In genomic region chr17:15934866-15935265, GRCh38 we compare ENCODE assay signal across 7 cellular contexts.
"Had no signal": no experiment of that assay in that cellular context is flagged by ENCODE, and none has a peak within 500 bp of the region (broad histone marks: within the 10 kb centered on the region; RNA-seq: fewer than 3 reads in every experiment).

No MANE protein-coding gene starts in this region.

- DNase-seq: GM23248, H9, HCEC 1CT, IMR-90 had no signal

- FAIRE-seq: H1, H54, K562 had no signal

- H3K4me3 Mint-ChIP-seq: H9 had no signal

- H3K4me3 ChIP-seq: GM23248, K562 had no signal

- ATAC-seq: K562 had no signal

- H3K27ac ChIP-seq: GM23248 had no signal

- H3K9me3 Mint-ChIP-seq: H9 had no signal

- H3K27ac Mint-ChIP-seq: H9 had no signal

- H2AFZ ChIP-seq: GM23248 had no signal

- H3K9ac ChIP-seq: GM23248 had no signal
